10 cellular contexts compared by ENCODE assay signal in the genomic region with DNA sequence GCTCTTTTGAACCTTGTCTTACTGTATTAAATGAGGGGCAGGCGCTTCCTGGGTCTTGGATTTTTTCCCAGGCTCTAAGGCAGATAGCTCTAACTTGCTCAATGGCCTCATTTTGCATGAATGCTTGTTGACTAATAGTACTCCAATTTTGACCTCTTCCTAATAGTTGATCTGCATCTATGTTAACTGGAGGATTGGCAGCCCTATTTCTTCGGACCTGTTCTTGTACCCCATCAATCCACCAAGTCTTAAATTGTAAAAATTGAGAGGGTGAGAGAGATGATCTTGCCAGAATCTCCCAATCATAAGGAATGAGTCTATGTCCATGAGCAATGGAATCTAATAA. TPM values are rescaled to one million over a fixed set of nuclear protein-coding genes. Genes with fewer than 3 reads are reported as not detected.
DNase-seq lines count a peak whose midpoint lies in the region; ATAC-seq and TF ChIP-seq lines count a peak whose summit lies in the region.
"Not testable (repeated sequence)": the region's sequence is repeated elsewhere in the genome, so short reads cannot be mapped to it uniquely, and the experiment has no call there.
"Had no signal": no experiment of that assay in that cellular context is flagged by ENCODE, and none has a peak within 500 bp of the region (broad histone marks: within the 10 kb centered on the region; RNA-seq: fewer than 3 reads in every experiment).

No MANE protein-coding gene starts in this region.

- not testable (repeated sequence) for H3K27ac Mint-ChIP-seq in GM23338, WTC11

- H3K4me3 ChIP-seq in GM23338; epithelial cell of proximal tubule (ENCODE audit: low read depth, low read length): not testable (repeated sequence)
- peak overlapping the region; percentile 58; the same call in 1 of the 2 replicates for H3K4me3 ChIP-seq in HUES6 (ENCODE audit: low read depth, low read length)
- H3K4me3 ChIP-seq in iPS-18c (ENCODE audit: insufficient read depth, low read depth, low read length): peak overlapping the region; percentile 36; the same call in 1 of the 2 replicates

- H3F3A ChIP-seq in GM23338 (replicated peaks; ENCODE audit: low read depth): not testable (repeated sequence)

- not testable (repeated sequence) for ATAC-seq in GM23338, WTC11

- H3K9me2 ChIP-seq in GM23338 (ENCODE audit: insufficient read depth): not testable (repeated sequence)

- H3K27me3 ChIP-seq in GM23338 (ENCODE audit: insufficient read depth); HUES6 (ENCODE audit: control insufficient read depth, insufficient read depth, low read length): not testable (repeated sequence)

- H3K27me3 Mint-ChIP-seq in GM23338 (ENCODE audit: insufficient read depth, low read depth, poor library complexity); WTC11 (ENCODE audit: low read depth): not testable (repeated sequence)

- peak overlapping the region; percentile 95 for H3K9ac ChIP-seq in HUES6 (ENCODE audit: low read length)

- H3K36me3 ChIP-seq in GM23338 (ENCODE audit: insufficient read depth) (peaks cover 25% of the 10 kb centered on the region), HUES6 (ENCODE audit: control insufficient read depth, insufficient read depth, low read length) (peaks cover 20% of the 10 kb centered on the region)

- CTCF ChIA-PET in WTC11 (lab: Charles Lee): interaction anchor here (0.8 kb wide), 1 partner anchor 38 kb away, joined by 3 read pairs; no protein-coding TSS in a partner anchor

- not testable (repeated sequence) for H4K20me1 ChIP-seq in GM23338 (replicated peaks; ENCODE audit: insufficient read depth)

- H3K9me3 ChIP-seq in HUES6 (ENCODE audit: control insufficient read depth, insufficient read depth, low read depth, low read length) (peaks cover 11% of the 10 kb centered on the region; the same call in 1 of the 2 replicates), iPS-18c (ENCODE audit: control insufficient read depth, insufficient read depth, low read length) (peaks cover 12% of the 10 kb centered on the region)

- H3K4me2 ChIP-seq in GM23338: peak overlapping the region; percentile 67

- H3K9me3 Mint-ChIP-seq in GM23338: peaks cover 41% of the 10 kb centered on the region
- peaks cover 28% of the 10 kb centered on the region for H3K9me3 Mint-ChIP-seq in WTC11

- not testable (repeated sequence) for TF ChIP-seq CTCF in GM23338 (conservative IDR thresholded peaks at IDR 0.05; ENCODE audit: low read depth in 2 of 2); WTC11 (IDR thresholded peaks at IDR 0.05); epithelial cell of proximal tubule (conservative IDR thresholded peaks at IDR 0.05; ENCODE audit: low read depth, low read length)

- H3K27ac ChIP-seq in GM23338 (ENCODE audit: low read depth) (peak overlapping the region; percentile 96; the same call in 1 of the 2 replicates), temporal lobe (ENCODE audit: low read depth, low read length) (peak overlapping the region; percentile 69)
- H3K27ac ChIP-seq in HUES6 (ENCODE audit: low read depth, low read length): not testable (repeated sequence)

- peaks cover 88% of the 10 kb centered on the region for H3K79me2 ChIP-seq in GM23338 (replicated peaks; ENCODE audit: insufficient read depth)

- H3K4me1 ChIP-seq in GM23338 (ENCODE audit: insufficient read depth): peaks cover 64% of the 10 kb centered on the region
- H3K4me1 ChIP-seq in HUES6 (ENCODE audit: control insufficient read depth, insufficient read depth, low read length): not testable (repeated sequence)

- not testable (repeated sequence) for H2AFZ ChIP-seq in GM23338

- H3K4me1 Mint-ChIP-seq in GM23338: peaks cover 57% of the 10 kb centered on the region
- H3K4me1 Mint-ChIP-seq in WTC11: peaks cover 62% of the 10 kb centered on the region

- H3K36me3 Mint-ChIP-seq in GM23338 (ENCODE audit: low read depth) (peaks cover 58% of the 10 kb centered on the region), WTC11 (peaks cover 49% of the 10 kb centered on the region)

- not testable (repeated sequence) for H3K4me3 Mint-ChIP-seq in GM23338
- H3K4me3 Mint-ChIP-seq in WTC11: peak overlapping the region; percentile 58

- not testable (repeated sequence) for DNase-seq in GM23338 (ENCODE audit: low spot score); WTC11 (ENCODE audit: low spot score)
- DNase-seq in epithelial cell of proximal tubule (ENCODE audit: low read depth): peak; percentile 6

- POLR2A ChIA-PET in WTC11 (lab: Charles Lee): not testable (repeated sequence)

RNA-seq across cellular contexts. Expression of a gene that starts 48.2 kb away (rescaled TPM):
- total RNA-seq in GM23338 (2014; rRNA removed; shearing (Covaris generic)): not detected in 2 replicates
- 0.24 and 0.36 TPM in 2 replicates for polyA plus RNA-seq in GM23338 (2016; fragmentation: Nextera tagmentation; extraction: Ambion mirVana)
- 0.09 TPM in 1 of 3 replicates, not detected in the others for total RNA-seq in WTC11 (2021)
- total RNA-seq in epithelial cell of proximal tubule: not detected in 2 replicates
- not detected for total RNA-seq in temporal lobe
- total RNA-seq: CD4-positive, alpha-beta T cell; CD8-positive, alpha-beta memory T cell; G401 had no signal
- polyA plus RNA-seq: CD14-positive monocyte; CD8-positive, alpha-beta memory T cell had no signal
